ENCODE assay signal across 7 cellular contexts in the genomic region with DNA sequence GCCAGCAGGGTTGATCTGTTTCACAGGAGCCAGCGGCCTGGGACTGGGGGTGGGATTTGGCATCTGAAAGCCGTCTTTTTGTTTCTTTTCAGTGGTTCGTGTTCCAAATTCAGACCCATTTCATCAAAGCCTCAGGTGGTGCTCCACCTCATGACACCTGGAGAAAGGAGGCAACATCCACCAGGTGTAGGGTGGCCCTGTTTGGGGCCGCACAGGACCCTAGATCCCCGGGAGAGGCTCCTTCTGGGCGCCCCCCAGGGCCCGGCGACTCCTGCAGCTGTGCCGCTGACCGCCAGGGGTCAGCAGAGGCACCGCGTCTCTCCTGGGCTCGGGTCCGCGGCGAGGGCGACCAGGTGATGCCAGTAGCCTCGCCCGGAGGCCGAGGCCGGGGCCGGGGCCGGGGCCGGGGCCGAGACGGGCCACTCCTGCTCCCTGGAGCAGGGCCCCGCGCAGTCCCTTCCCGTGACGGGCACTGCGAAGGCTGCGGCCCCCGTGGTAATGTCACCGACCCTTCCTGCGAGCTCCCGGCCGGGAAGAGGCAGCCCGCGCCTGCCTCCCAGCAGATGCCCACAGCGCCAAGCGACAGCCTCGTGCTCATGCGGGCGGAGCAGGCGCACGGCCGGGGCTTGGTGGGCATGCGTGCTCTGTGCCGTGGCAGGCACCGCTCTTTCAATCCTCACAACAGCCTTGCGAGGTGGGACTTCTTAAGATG.
DNase-seq lines count a peak whose midpoint lies in the region; ATAC-seq and TF ChIP-seq lines count a peak whose summit lies in the region.

No MANE protein-coding gene starts in this region.

- H3K4me1 ChIP-seq in mesendoderm (ENCODE audit: control insufficient read depth, low read depth, low read length) (no peaks in the 10 kb centered on the region), subcutaneous abdominal adipose tissue (ENCODE audit: control insufficient read depth in 5 of 5, insufficient read depth in 5 of 5, low read length in 5 of 5) (peaks cover 0 to 16% (median 12%) of the 10 kb centered on the region in 5 donors)

- H4K5ac ChIP-seq in mesendoderm (ENCODE audit: low read length), result no peak overlapping the region

- H3K27me3 ChIP-seq in mesendoderm (ENCODE audit: insufficient read depth, low read length, poor library complexity) (no peaks in the 10 kb centered on the region), subcutaneous abdominal adipose tissue (ENCODE audit: control insufficient read depth in 5 of 5, insufficient read depth in 4 of 5, low read length in 5 of 5) (no peaks in the 10 kb centered on the region)

- H2BK5ac ChIP-seq in mesendoderm (ENCODE audit: low read length), result no peak overlapping the region

- H3K36me3 ChIP-seq in mesendoderm (ENCODE audit: control insufficient read depth, insufficient read depth, low read length), result no peaks in the 10 kb centered on the region
- H3K36me3 ChIP-seq in subcutaneous abdominal adipose tissue (ENCODE audit: control insufficient read depth in 5 of 5, insufficient read depth in 5 of 5, low read length in 5 of 5), result peaks cover 0 to 11% (median 2%) of the 10 kb centered on the region in 5 donors

- peak overlapping the region; percentile 26 for H3K4me2 ChIP-seq in mesendoderm (ENCODE audit: low read length)

- H2BK120ac ChIP-seq in mesendoderm (ENCODE audit: low read depth, low read length), result no peak overlapping the region

- H3K9ac ChIP-seq in mesendoderm (ENCODE audit: low read length), result peak overlapping the region; percentile 50
- peak overlapping the region in 3 of 5 donors; percentile 27 to 71 (median 57) for H3K9ac ChIP-seq in subcutaneous abdominal adipose tissue (ENCODE audit: low read length in 5 of 5)

- no peaks in the 10 kb centered on the region for H3K79me2 ChIP-seq in mesendoderm (ENCODE audit: control insufficient read depth, insufficient read depth, low read length)

- H3K9me3 ChIP-seq in subcutaneous abdominal adipose tissue (ENCODE audit: control insufficient read depth in 5 of 5, low read length in 5 of 5), result no peaks in the 10 kb centered on the region

- peak overlapping the region; percentile 78 for H3K56ac ChIP-seq in mesendoderm (ENCODE audit: low read length)

- H3K27ac ChIP-seq in mesendoderm (ENCODE audit: low read depth, low read length) (no peak overlapping the region), subcutaneous abdominal adipose tissue (ENCODE audit: low read depth, low read length) (no peak overlapping the region)

- no peak overlapping the region for H3K23ac ChIP-seq in mesendoderm (ENCODE audit: low read length)

- H3K4ac ChIP-seq in mesendoderm (ENCODE audit: low read depth, low read length), result no peak overlapping the region

- H3K18ac ChIP-seq in mesendoderm (ENCODE audit: low read length), result no peak overlapping the region

- no CpG with 5 or more reads among the region's 51 CpGs for whole genome bisulfite sequencing in mesendoderm (ENCODE audit: extremely low coverage, insufficient coverage, low lambda C conversion rate)

- no peak overlapping the region for H2AK5ac ChIP-seq in mesendoderm (ENCODE audit: low read length)

- no peak overlapping the region for H2BK15ac ChIP-seq in mesendoderm (replicated peaks; ENCODE audit: low read depth)

- peak; percentile 56 for ATAC-seq in HG03175 (IDR thresholded peaks at IDR 0.05; ENCODE audit: unreplicated experiment)

- H3K4me3 ChIP-seq in mesendoderm (ENCODE audit: low read length) (no peak overlapping the region), subcutaneous abdominal adipose tissue (ENCODE audit: low read depth in 1 of 5, low read length in 5 of 5) (peak overlapping the region; percentile 36 to 66 (median 63))

- TF ChIP-seq CTCF in GM12873 (IDR thresholded peaks at IDR 0.05; ENCODE audit: insufficient read depth, low read depth, low read length, missing control alignments), result peak; percentile 85

- DNase-seq in T-helper 9 cell (peak; percentile 17), mesendoderm (peak; percentile 71), A172 (ENCODE audit: low spot score) (no peak)
- peak; percentile 28 for DNase-seq in effector CD8-positive, alpha-beta T cell (lab: John Stamatoyannopoulos, UW)

- no peaks in the 10 kb centered on the region for H3K79me1 ChIP-seq in mesendoderm (ENCODE audit: low read length)

- H4K8ac ChIP-seq in mesendoderm (ENCODE audit: low read depth, low read length), result no peak overlapping the region
